In the genomic region with DNA sequence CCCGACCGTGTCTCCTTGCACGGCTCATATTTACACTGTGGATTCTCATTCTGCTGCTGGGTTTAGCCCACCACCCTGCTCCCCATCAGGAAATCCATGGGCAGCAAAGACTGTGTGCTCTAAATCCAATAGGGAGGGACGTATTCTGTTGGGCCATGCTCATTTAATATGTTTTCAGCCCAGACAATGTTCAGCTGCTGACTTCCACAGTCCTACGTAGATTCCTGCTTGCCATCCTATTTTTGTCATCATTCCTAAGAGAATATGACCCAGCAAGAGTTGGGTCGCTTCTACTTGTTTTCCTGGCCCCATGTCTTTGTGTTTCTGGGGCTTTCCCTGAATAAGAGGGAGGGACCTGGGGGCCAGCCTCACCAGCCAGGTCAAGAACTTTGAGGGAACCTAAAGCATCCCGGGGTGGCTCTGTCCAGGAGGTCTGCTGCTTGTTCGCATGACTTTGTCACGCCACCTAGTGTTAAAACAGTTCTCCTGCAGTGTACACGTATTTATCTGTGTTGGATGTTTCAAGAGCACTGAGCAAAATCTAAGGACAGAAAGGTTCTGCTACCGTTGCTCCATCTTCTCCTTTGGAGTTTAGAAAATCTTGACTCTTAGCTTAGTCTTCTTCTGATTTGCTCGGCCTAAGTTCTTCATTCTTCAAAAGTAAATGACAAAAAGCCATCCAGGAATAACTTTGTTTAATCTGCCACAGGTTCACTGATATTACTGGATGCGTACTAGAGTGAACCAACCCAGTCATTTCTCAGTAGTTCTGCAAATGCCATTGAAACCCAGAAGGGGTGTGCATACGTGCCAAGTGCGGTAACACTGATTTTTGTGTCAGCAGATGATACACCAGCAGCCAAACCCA, we compare ENCODE assay signal across 8 cellular contexts.
DNase-seq lines count a peak whose midpoint lies in the region; ATAC-seq and TF ChIP-seq lines count a peak whose summit lies in the region.

No MANE protein-coding gene starts in this region.

- WGBS in IMR-90 (ENCODE audit: extremely low coverage in 2 of 2, insufficient read length in 1 of 2), 2 experiments = 73% methylated on average over 3 of the region's 15 CpGs; no CpG with 5 or more reads in 1 of the 2 experiments
- 45% methylated on average over 15 of the region's 15 CpGs for WGBS in SK-N-SH (ENCODE audit: low lambda C conversion rate)
- WGBS in lung, 2 donors = 46 to 51% methylated on average over 15 of the region's 15 CpGs
- WGBS in upper lobe of left lung, 2 donors = 47 to 51% methylated on average over 15 of the region's 15 CpGs

- no peak overlapping the region for H4K91ac ChIP-seq in IMR-90 (ENCODE audit: insufficient read depth, low read depth, low read length)

- TF ChIP-seq CTCF in IMR-90 (conservative IDR thresholded peaks at IDR 0.05; ENCODE audit: low read depth, low read length) = peak; percentile 75
- peak; percentile 86 for TF ChIP-seq CTCF in SK-N-SH (IDR thresholded peaks at IDR 0.05)
- peak; percentile 69 for TF ChIP-seq CTCF in lung (IDR thresholded peaks at IDR 0.05; ENCODE audit: control extremely low read depth, extremely low read depth)
- TF ChIP-seq CTCF in upper lobe of left lung (IDR thresholded peaks at IDR 0.05) = peak; percentile 51 to 74 (median 66)

- H4K20me1 ChIP-seq in IMR-90 (ENCODE audit: insufficient read depth, low read length) (0 out of 2 replicates have a peak, but pooled peaks cover 3% of the 10 kb centered on the region), SK-N-SH (ENCODE audit: insufficient read depth) (no peaks in the 10 kb centered on the region)

- H2AK9ac ChIP-seq in IMR-90 (replicated peaks; ENCODE audit: low read depth, low read length, poor library complexity) = no peak overlapping the region

- H3K9ac ChIP-seq in IMR-90 (ENCODE audit: low read depth, low read length) (no peak overlapping the region), SK-N-SH (no peak overlapping the region)

- peaks cover 5% of the 10 kb centered on the region; the same call in 1 of the 2 replicates for H3K9me1 ChIP-seq in IMR-90 (ENCODE audit: insufficient read depth, low read length)

- peaks cover 3% of the 10 kb centered on the region for H3K4me1 ChIP-seq in IMR-90 (ENCODE audit: control insufficient read depth, insufficient read depth, low read length)
- H3K4me1 ChIP-seq in SK-N-SH (ENCODE audit: control insufficient read depth in 1 of 2, insufficient read depth in 2 of 2, low read depth in 1 of 2, low read length in 1 of 2) = peaks cover 0 to 5% of the 10 kb centered on the region in 2 experiments; a peak in 3 of 4 replicates
- peaks cover 3 to 5% of the 10 kb centered on the region in 2 donors for H3K4me1 ChIP-seq in lung (ENCODE audit: control insufficient read depth in 2 of 2, insufficient read depth in 2 of 2, low read length in 2 of 2)
- H3K4me1 ChIP-seq in upper lobe of left lung = peaks cover 0 to 5% (median 2%) of the 10 kb centered on the region in 4 donors
- H3K4me1 ChIP-seq in effector memory CD4-positive, alpha-beta T cell (ENCODE audit: control insufficient read depth, insufficient read depth, low read length, poor library complexity, severe bottlenecking) = no peaks in the 10 kb centered on the region

- H3K79me1 ChIP-seq in IMR-90 (ENCODE audit: low read depth in 1 of 2, low read length in 2 of 2) = no peaks in the 10 kb centered on the region

- H2BK120ac ChIP-seq in IMR-90 (ENCODE audit: low read depth, low read length) = no peak overlapping the region

- no peak overlapping the region for H3K4ac ChIP-seq in IMR-90 (ENCODE audit: low read depth, low read length)

- peaks cover 8% of the 10 kb centered on the region; the same call in 1 of the 2 replicates for H3K36me3 ChIP-seq in IMR-90 (ENCODE audit: control insufficient read depth, insufficient read depth, low read length)
- peaks cover 0 to 12% of the 10 kb centered on the region in 2 experiments for H3K36me3 ChIP-seq in SK-N-SH (replicated peaks in 1 of 2; ENCODE audit: control insufficient read depth in 1 of 2, insufficient read depth in 2 of 2, low read length in 1 of 2)
- H3K36me3 ChIP-seq in lung (ENCODE audit: control insufficient read depth in 2 of 2, insufficient read depth in 2 of 2, low read length in 2 of 2) = no peaks in the 10 kb centered on the region
- no peaks in the 10 kb centered on the region for H3K36me3 ChIP-seq in upper lobe of left lung
- H3K36me3 ChIP-seq in effector memory CD4-positive, alpha-beta T cell (ENCODE audit: control insufficient read depth, insufficient read depth, low read length) = no peaks in the 10 kb centered on the region

- intact Hi-C loops in IMR-90 (cut with micrococcal nuclease) = loop anchor here (1.0 to 2.0 kb wide), 2 partner anchors 156 to 282 kb away; no protein-coding TSS in a partner anchor

- H3K9me2 ChIP-seq in SK-N-SH = no peaks in the 10 kb centered on the region

- H3K23ac ChIP-seq in IMR-90 (ENCODE audit: low read depth, low read length) = no peak overlapping the region

- H3K79me2 ChIP-seq in SK-N-SH (ENCODE audit: insufficient read depth) = no peaks in the 10 kb centered on the region

- H4K8ac ChIP-seq in IMR-90 (ENCODE audit: low read depth in 2 of 2, low read length in 2 of 2) = no peak overlapping the region

- no peak overlapping the region for H2BK15ac ChIP-seq in IMR-90 (ENCODE audit: low read depth, low read length)

- ATAC-seq in IMR-90 (ENCODE audit: low read depth) (peak; percentile 96), lung (ENCODE audit: insufficient read depth, low FRiP score) (no peak), upper lobe of left lung (ENCODE audit: low FRiP score in 2 of 2) (peak; percentile 78 to 82)

- no peak overlapping the region for H2BK20ac ChIP-seq in IMR-90 (ENCODE audit: low read depth, low read length)

- no peak overlapping the region for H3K14ac ChIP-seq in IMR-90 (replicated peaks; ENCODE audit: low read depth, low read length)

- no peak overlapping the region for H3K4me2 ChIP-seq in IMR-90 (ENCODE audit: low read depth, low read length)
- H3K4me2 ChIP-seq in SK-N-SH = no peak overlapping the region

- peak; percentile 3 for DNase-seq in activated T-cell treated with anti-CD3 and anti-CD28 coated beads for 48 hours (ENCODE audit: low read depth)
- DNase-seq in activated T-cell treated with anti-CD3 and anti-CD28 coated beads, Interleukin-2, amount 50 U/mL, for 1 hour = no peak
- peak; percentile 77 for DNase-seq in IMR-90
- DNase-seq in SK-N-SH = peak; percentile 71
- DNase-seq in dedifferentiated amniotic fluid mesenchymal stem cell (ENCODE audit: extremely low spot score) = peak; percentile 65
- peak; percentile 55 for DNase-seq in lung (ENCODE audit: low spot score)
- peak in 1 of 2 donors; percentile 30 for DNase-seq in upper lobe of left lung
- no peak for DNase-seq in effector memory CD4-positive, alpha-beta T cell

- no peak for TF ChIP-seq EP300 in SK-N-SH (IDR thresholded peaks at IDR 0.05; ENCODE audit: borderline replicate concordance in 1 of 2, low read depth in 1 of 2, low read length in 1 of 2)
- TF ChIP-seq EP300 in upper lobe of left lung (IDR thresholded peaks at IDR 0.05) = no peak

- H3K4me3 ChIP-seq in IMR-90 (ENCODE audit: insufficient read depth, low read depth, low read length) = no peak overlapping the region
- no peak overlapping the region for H3K4me3 ChIP-seq in SK-N-SH (ENCODE audit: low read depth in 2 of 2, low read length in 1 of 2)
- no peak overlapping the region for H3K4me3 ChIP-seq in lung
- no peak overlapping the region for H3K4me3 ChIP-seq in upper lobe of left lung
- no peak overlapping the region for H3K4me3 ChIP-seq in effector memory CD4-positive, alpha-beta T cell (ENCODE audit: insufficient read depth, low read depth, low read length, poor library complexity, severe bottlenecking)

- TF ChIP-seq POLR2A in IMR-90 (IDR thresholded peaks at IDR 0.05; ENCODE audit: low read depth, low read length) = no peak
- TF ChIP-seq POLR2A in upper lobe of left lung (IDR thresholded peaks at IDR 0.05) = no peak

- dilution Hi-C loops in IMR-90 (cut with HindIII; ENCODE audit: low sequenced_read_pairs, unreplicated experiment) = no loop called here

- in situ Hi-C loops in IMR-90 (cut with MboI; ENCODE audit: low sequenced_read_pairs) = loop anchor here (5.0 kb wide), 1 partner anchor 283 kb away; no protein-coding TSS in a partner anchor

- H3K56ac ChIP-seq in IMR-90 (ENCODE audit: extremely low read depth, insufficient read depth, low read length) = no peak overlapping the region

- H2BK5ac ChIP-seq in IMR-90 (ENCODE audit: low read depth, low read length, poor library complexity, severe bottlenecking) = no peak overlapping the region

- POLR2A ChIA-PET in IMR-90 (lab: Charles Lee; ENCODE audit: unreplicated experiment) = no interaction called here
- POLR2A ChIA-PET in SK-N-SH (lab: Yijun Ruan, JAX) = no interaction called here

- TF ChIP-seq RAD21 in IMR-90 (IDR thresholded peaks at IDR 0.05; ENCODE audit: low read length) (peak; percentile 82), SK-N-SH (IDR thresholded peaks at IDR 0.05; ENCODE audit: low read length) (peak; percentile 88)

- H3F3A ChIP-seq in SK-N-SH (replicated peaks; ENCODE audit: insufficient read depth) = peaks cover 8% of the 10 kb centered on the region

- H2AFZ ChIP-seq in IMR-90 (replicated peaks; ENCODE audit: low read length, poor library complexity) (no peak overlapping the region), SK-N-SH (ENCODE audit: low read depth) (no peak overlapping the region)

- H3K27me3 ChIP-seq in IMR-90 (ENCODE audit: control insufficient read depth, insufficient read depth, low read length) = no peaks in the 10 kb centered on the region; the same call in 1 of the 2 replicates
- H3K27me3 ChIP-seq in SK-N-SH (ENCODE audit: insufficient read depth) = no peaks in the 10 kb centered on the region
- H3K27me3 ChIP-seq in lung (ENCODE audit: control insufficient read depth, insufficient read depth) = no peaks in the 10 kb centered on the region
- peaks cover 0 to 3% (median 0%) of the 10 kb centered on the region in 4 donors for H3K27me3 ChIP-seq in upper lobe of left lung
- H3K27me3 ChIP-seq in effector memory CD4-positive, alpha-beta T cell (replicated peaks; ENCODE audit: control insufficient read depth, insufficient read depth, low read length, poor library complexity, severe bottlenecking) = no peaks in the 10 kb centered on the region

- no peak overlapping the region for H3K18ac ChIP-seq in IMR-90 (ENCODE audit: low read depth, low read length)

- BruUV-seq in IMR-90 (replicated peaks; lab: Mats Ljungman, UMichigan) = no TSS peak

- CTCF ChIA-PET in IMR-90 (lab: Yijun Ruan, JAX) (interaction anchor here (0.7 to 1.6 kb wide), 2 partner anchors 156 to 426 kb away, joined by 4 read pairs; no protein-coding TSS in a partner anchor), SK-N-SH (lab: Yijun Ruan, JAX) (interaction anchor here (0.6 to 3.6 kb wide), 34 partner anchors 8 to 453 kb away, joined by 3 to 58 read pairs (median 4); no protein-coding TSS in a partner anchor)

- H2AK5ac ChIP-seq in IMR-90 (ENCODE audit: low read depth, low read length) = no peak overlapping the region

- no peaks in the 10 kb centered on the region for H3K9me3 ChIP-seq in IMR-90 (ENCODE audit: control insufficient read depth, insufficient read depth, low read length)
- no peaks in the 10 kb centered on the region for H3K9me3 ChIP-seq in SK-N-SH
- no peaks in the 10 kb centered on the region for H3K9me3 ChIP-seq in lung (ENCODE audit: control insufficient read depth in 2 of 2, insufficient read depth in 1 of 2, low read length in 1 of 2)
- H3K9me3 ChIP-seq in upper lobe of left lung = no peaks in the 10 kb centered on the region
- no peaks in the 10 kb centered on the region for H3K9me3 ChIP-seq in effector memory CD4-positive, alpha-beta T cell (ENCODE audit: control insufficient read depth, low read length)

- no peak overlapping the region for H4K5ac ChIP-seq in IMR-90 (ENCODE audit: low read depth, low read length)

- H3K27ac ChIP-seq in IMR-90 (ENCODE audit: insufficient read depth, low read length) (no peak overlapping the region), SK-N-SH (ENCODE audit: low read depth in 2 of 2, low read length in 1 of 2) (no peak overlapping the region), lung (ENCODE audit: low read depth in 1 of 2, low read length in 1 of 2) (no peak overlapping the region), upper lobe of left lung (no peak overlapping the region)
- H3K27ac ChIP-seq in effector memory CD4-positive, alpha-beta T cell (ENCODE audit: insufficient read depth, low read length, poor library complexity, severe bottlenecking) = no peak overlapping the region

Comparison
In these comparisons a context has a peak if more than half of its experiments do, and no peak if none do; other contexts are left out.
1. DNase-seq: peak in activated T-cell treated with anti-CD3 and anti-CD28 coated beads for 48 hours (single experiment), IMR-90 (single experiment), SK-N-SH (single experiment), dedifferentiated amniotic fluid mesenchymal stem cell (single experiment) and lung (single experiment); none in activated T-cell treated with anti-CD3 and anti-CD28 coated beads, Interleukin-2, amount 50 U/mL, for 1 hour (single experiment) and effector memory CD4-positive, alpha-beta T cell (0 of 3).
2. Peak in every context shown above with its lines, with median percentiles within 50 percentile points of each other: CTCF ChIP-seq.